ENCODE assay signal across 12 cellular contexts in genomic region chr15:89370120-89371077, GRCh38. TPM values are rescaled to one million over a fixed set of nuclear protein-coding genes. Genes with fewer than 3 reads are reported as not detected.
DNase-seq lines count a peak whose midpoint lies in the region; ATAC-seq and TF ChIP-seq lines count a peak whose summit lies in the region.
"Had no signal": no experiment of that assay in that cellular context is flagged by ENCODE, and none has a peak within 500 bp of the region (broad histone marks: within the 10 kb centered on the region; RNA-seq: fewer than 3 reads in every experiment).

No MANE protein-coding gene starts in this region.

- H3K36me3 ChIP-seq in WERI-Rb-1, result peaks cover 63% of the 10 kb centered on the region
- no peaks in the 10 kb centered on the region for H3K36me3 ChIP-seq in iPS-18a (ENCODE audit: control insufficient read depth, low read depth, low read length)
- no peaks in the 10 kb centered on the region for H3K36me3 ChIP-seq in suprapubic skin
- H3K36me3 ChIP-seq: thyroid gland had no signal

- no peak for ATAC-seq in naive thymus-derived CD8-positive, alpha-beta T cell
- ATAC-seq in GM21528 (IDR thresholded peaks at IDR 0.05; ENCODE audit: low FRiP score, unreplicated experiment), result no peak
- no peak for ATAC-seq in activated naive CD8-positive, alpha-beta T cell treated with anti-CD3 and anti-CD28 coated beads, Interleukin-2, amount 50 U/mL, for 24 hours

- peak overlapping the region in 1 of 10 donors; percentile 24 for H3K27ac Mint-ChIP-seq in naive thymus-derived CD8-positive, alpha-beta T cell
- no peak overlapping the region for H3K27ac Mint-ChIP-seq in activated naive CD8-positive, alpha-beta T cell treated with anti-CD3 and anti-CD28 coated beads, Interleukin-2, amount 50 U/mL, for 24 hours

- H3K4me1 ChIP-seq in iPS-18a (ENCODE audit: control insufficient read depth, low read depth, low read length), result peaks cover 31% of the 10 kb centered on the region
- peaks cover 31% of the 10 kb centered on the region for H3K4me1 ChIP-seq in suprapubic skin
- H3K4me1 ChIP-seq: Caco-2 had no signal

- peaks cover 0 to 2% (median 0%) of the 10 kb centered on the region in 9 donors for H3K9me3 Mint-ChIP-seq in naive thymus-derived CD8-positive, alpha-beta T cell
- no peaks in the 10 kb centered on the region for H3K9me3 Mint-ChIP-seq in activated naive CD8-positive, alpha-beta T cell treated with anti-CD3 and anti-CD28 coated beads, Interleukin-2, amount 50 U/mL, for 24 hours

- H3K27me3 ChIP-seq in WERI-Rb-1 (ENCODE audit: insufficient read depth, low read depth, severe bottlenecking), result no peaks in the 10 kb centered on the region
- H3K27me3 ChIP-seq in iPS-18a (ENCODE audit: control insufficient read depth, insufficient read depth, low read length), result peaks cover 100% of the 10 kb centered on the region
- H3K27me3 ChIP-seq in suprapubic skin, result peaks cover 100% of the 10 kb centered on the region

- H3K4me1 Mint-ChIP-seq in naive thymus-derived CD8-positive, alpha-beta T cell, result peaks cover 8 to 28% (median 16%) of the 10 kb centered on the region in 4 donors
- H3K4me1 Mint-ChIP-seq in activated naive CD8-positive, alpha-beta T cell treated with anti-CD3 and anti-CD28 coated beads, Interleukin-2, amount 50 U/mL, for 24 hours, result peaks cover 7% of the 10 kb centered on the region

- TF ChIP-seq POLR2A in suprapubic skin (IDR thresholded peaks at IDR 0.05), result no peak

- H3K36me3 Mint-ChIP-seq in naive thymus-derived CD8-positive, alpha-beta T cell, result no peaks in the 10 kb centered on the region
- H3K36me3 Mint-ChIP-seq in activated naive CD8-positive, alpha-beta T cell treated with anti-CD3 and anti-CD28 coated beads, Interleukin-2, amount 50 U/mL, for 24 hours (ENCODE audit: low read depth), result no peaks in the 10 kb centered on the region

- peak overlapping the region; percentile 24 for H3K4me3 ChIP-seq in WERI-Rb-1 (ENCODE audit: low read depth, low read length)
- peak overlapping the region; percentile 30 for H3K4me3 ChIP-seq in iPS-18a (ENCODE audit: low read length)
- H3K4me3 ChIP-seq in suprapubic skin, result peak overlapping the region; percentile 44
- H3K4me3 ChIP-seq: thyroid gland had no signal

- H3K9ac ChIP-seq in iPS-18a (ENCODE audit: low read length), result no peak overlapping the region

- H3K9me3 ChIP-seq in WERI-Rb-1 (ENCODE audit: severe bottlenecking) (no peaks in the 10 kb centered on the region), iPS-18a (ENCODE audit: control insufficient read depth, low read depth, low read length) (no peaks in the 10 kb centered on the region), suprapubic skin (no peaks in the 10 kb centered on the region)
- H3K9me3 ChIP-seq: Caco-2, thyroid gland had no signal

- WGBS in suprapubic skin, result 7% methylated on average over 34 of the region's 34 CpGs

- POLR2A ChIA-PET in naive thymus-derived CD8-positive, alpha-beta T cell (lab: Charles Lee), result no interaction called here

- DNase-seq in SIG-M5 treated with dmso at 0.1 percent for 504 hours (lab: John Stamatoyannopoulos, UW; ENCODE audit: unreplicated experiment), result peak; percentile 57
- DNase-seq in SIG-M5 (lab: John Stamatoyannopoulos, UW), result no peak
- no peak for DNase-seq in WERI-Rb-1
- DNase-seq in suprapubic skin (ENCODE audit: low spot score in 2 of 2), result no peak
- DNase-seq in naive thymus-derived CD8-positive, alpha-beta T cell, result no peak
- no peak for DNase-seq in activated naive CD8-positive, alpha-beta T cell treated with anti-CD3 and anti-CD28 coated beads, Interleukin-2, amount 50 U/mL, for 24 hours
- DNase-seq: 8988T, Caco-2, NCI-H526, thyroid gland had no signal

- TF ChIP-seq CTCF in WERI-Rb-1 (IDR thresholded peaks at IDR 0.05; ENCODE audit: low read depth, low read length) (no peak), suprapubic skin (IDR thresholded peaks at IDR 0.05) (no peak)

- peak overlapping the region in 3 of 10 donors; percentile 16 to 39 (median 20) for H3K4me3 Mint-ChIP-seq in naive thymus-derived CD8-positive, alpha-beta T cell
- H3K4me3 Mint-ChIP-seq in activated naive CD8-positive, alpha-beta T cell treated with anti-CD3 and anti-CD28 coated beads, Interleukin-2, amount 50 U/mL, for 24 hours, result no peak overlapping the region

- no peak for TF ChIP-seq EP300 in suprapubic skin (IDR thresholded peaks at IDR 0.05)

- peaks cover 33 to 86% (median 60%) of the 10 kb centered on the region in 5 donors for H3K27me3 Mint-ChIP-seq in naive thymus-derived CD8-positive, alpha-beta T cell
- H3K27me3 Mint-ChIP-seq in activated naive CD8-positive, alpha-beta T cell treated with anti-CD3 and anti-CD28 coated beads, Interleukin-2, amount 50 U/mL, for 24 hours, result peaks cover 83% of the 10 kb centered on the region

- peak overlapping the region; percentile 76 for H3K27ac ChIP-seq in WERI-Rb-1
- no peak overlapping the region for H3K27ac ChIP-seq in iPS-18a (ENCODE audit: low read length)
- H3K27ac ChIP-seq in suprapubic skin, result no peak overlapping the region
- H3K27ac ChIP-seq: thyroid gland had no signal

RNA-seq across cellular contexts. Expression of gene POLG, which starts 35.8 kb away (rescaled TPM):
- total RNA-seq in suprapubic skin, result 100 to 1,000 TPM in 2 of 4 donors, 10 to 100 TPM in 2; 78.7 to 131 (median 94.6) TPM
- 100 to 1,000 TPM; 128 to 130 TPM for total RNA-seq in naive thymus-derived CD8-positive, alpha-beta T cell
- 10 to 100 TPM; 29.9 to 54.5 (median 35.3) TPM for polyA plus RNA-seq in naive thymus-derived CD8-positive, alpha-beta T cell
